ENCODE assay signal across 22 cellular contexts in the genomic region with DNA sequence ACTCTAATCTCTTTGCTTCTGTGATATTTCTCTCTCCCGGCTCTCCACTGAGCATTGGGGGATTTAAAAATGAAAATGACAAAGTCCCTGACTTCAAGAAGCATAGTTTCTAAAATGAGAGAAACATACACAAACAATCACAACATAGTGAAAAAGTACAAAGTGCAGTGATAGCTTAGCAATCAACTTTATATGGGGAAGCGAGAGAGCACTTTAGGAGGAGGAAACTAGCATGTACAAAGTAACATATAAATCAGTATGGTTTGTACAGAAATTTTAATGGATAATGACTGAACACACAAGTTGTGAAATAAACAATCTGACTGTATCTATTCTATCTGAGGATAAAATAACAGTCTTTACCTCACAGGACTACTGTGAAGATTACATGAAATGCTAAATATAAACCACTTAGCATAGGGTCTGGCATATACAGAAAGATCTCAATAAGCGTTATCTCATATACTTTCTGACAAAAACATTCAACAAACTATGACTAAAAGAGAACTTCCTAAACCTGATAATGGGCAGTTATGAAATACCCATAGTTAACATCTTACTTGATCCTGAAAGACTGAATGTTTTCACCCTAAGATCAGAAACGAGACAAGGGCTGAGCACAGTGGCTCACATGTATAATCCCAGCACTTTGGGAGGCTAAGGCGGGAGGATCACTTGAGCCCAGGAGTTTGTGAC.
DNase-seq lines count a peak whose midpoint lies in the region; ATAC-seq, FAIRE-seq and TF ChIP-seq lines count a peak whose summit lies in the region.
"Had no signal": no experiment of that assay in that cellular context is flagged by ENCODE, and none has a peak within 500 bp of the region (broad histone marks: within the 10 kb centered on the region; RNA-seq: fewer than 3 reads in every experiment).

No MANE protein-coding gene starts in this region.

- H4K91ac ChIP-seq in IMR-90 (ENCODE audit: insufficient read depth, low read depth, low read length), result no peak overlapping the region

- H2AK9ac ChIP-seq in IMR-90 (replicated peaks; ENCODE audit: low read depth, low read length, poor library complexity), result no peak overlapping the region

- H3K56ac ChIP-seq in IMR-90 (ENCODE audit: extremely low read depth, insufficient read depth, low read length), result no peak overlapping the region

- H3K4me1 Mint-ChIP-seq in type B pancreatic cell (ENCODE audit: unreplicated experiment), result no peaks in the 10 kb centered on the region

- H3K79me2 ChIP-seq in K562 (ENCODE audit: control insufficient read depth, insufficient read depth, low read length), result no peaks in the 10 kb centered on the region

- no peak for TF ChIP-seq EP300 in K562 (IDR thresholded peaks at IDR 0.05; ENCODE audit: low read length)

- H3K4me3 Mint-ChIP-seq in type B pancreatic cell, result no peak overlapping the region
- H3K4me3 Mint-ChIP-seq: CD14-positive monocyte; CD8-positive, alpha-beta memory T cell had no signal

- H2BK20ac ChIP-seq in IMR-90 (ENCODE audit: low read depth, low read length), result no peak overlapping the region

- no peak for TF ChIP-seq POLR2A in IMR-90 (IDR thresholded peaks at IDR 0.05; ENCODE audit: low read depth, low read length)
- TF ChIP-seq POLR2A in K562 (conservative IDR thresholded peaks at IDR 0.05), result no peak

- H2BK120ac ChIP-seq in IMR-90 (ENCODE audit: low read depth, low read length), result no peak overlapping the region

- no peak overlapping the region for H3K4ac ChIP-seq in IMR-90 (ENCODE audit: low read depth, low read length)

- intact Hi-C loops in IMR-90 (cut with micrococcal nuclease) (no loop called here), K562 (cut with micrococcal nuclease) (no loop called here), mucosa of descending colon (cut with DNase I, micrococcal nuclease) (no loop called here)

- FAIRE-seq in K562 (lab: Jason Lieb, UNC), result no peak

- peak; percentile 46 for DNase-seq in IMR-90
- no peak for DNase-seq in K562 (ENCODE audit: extremely low read depth in 1 of 4, low spot score in 3 of 4)
- peak; percentile 35 for DNase-seq in fibroblast of pulmonary artery (ENCODE audit: low read depth)
- DNase-seq in mucosa of descending colon, result no peak
- DNase-seq in H7, result no peak
- DNase-seq in AML-193 (lab: John Stamatoyannopoulos, UW), result no peak
- DNase-seq in type B pancreatic cell (ENCODE audit: extremely low spot score, unreplicated experiment), result no peak
- DNase-seq: BE2C; CD8-positive, alpha-beta memory T cell; DND-41; Kasumi-1; MV-4-11; NCI-H1105; NCI-H1436 treated with DMSO at 0.1 percent for 48 hours; NCI-H1930; NCI-H2107; NCI-H446; NCI-H524 treated with DMSO at 0.1 percent for 48 hours; NCI-H774; SK-N-SH had no signal

- H2AFZ ChIP-seq in IMR-90 (replicated peaks; ENCODE audit: low read length, poor library complexity) (no peak overlapping the region), K562 (ENCODE audit: low read depth, low read length) (no peak overlapping the region)

- H3K9me3 Mint-ChIP-seq in type B pancreatic cell, result no peaks in the 10 kb centered on the region
- H3K9me3 Mint-ChIP-seq: CD14-positive monocyte; CD8-positive, alpha-beta memory T cell had no signal

- H3K4me1 ChIP-seq in IMR-90 (ENCODE audit: control insufficient read depth, insufficient read depth, low read length) (peaks cover 2% of the 10 kb centered on the region; the same call in 1 of the 2 replicates), K562 (replicated peaks in 1 of 2; ENCODE audit: control insufficient read depth in 2 of 2, insufficient read depth in 2 of 2, low read length in 2 of 2) (no peaks in the 10 kb centered on the region), mucosa of descending colon (ENCODE audit: low read depth) (peaks cover 10% of the 10 kb centered on the region)
- H3K4me1 ChIP-seq: BE2C had no signal

- no peak overlapping the region for H4K5ac ChIP-seq in IMR-90 (ENCODE audit: low read depth, low read length)

- peak; percentile 37 for ATAC-seq in IMR-90 (ENCODE audit: low read depth)
- no peak for ATAC-seq in K562
- ATAC-seq in mucosa of descending colon, result peak; percentile 80

- H3K79me1 ChIP-seq in IMR-90 (ENCODE audit: low read depth in 1 of 2, low read length in 2 of 2), result peaks cover 29 to 70% of the 10 kb centered on the region in 2 experiments

- dilution Hi-C loops in IMR-90 (cut with HindIII; ENCODE audit: low sequenced_read_pairs, unreplicated experiment), result no loop called here

- no peak overlapping the region for H2BK5ac ChIP-seq in IMR-90 (ENCODE audit: low read depth, low read length, poor library complexity, severe bottlenecking)

- TF ChIP-seq CTCF in IMR-90 (conservative IDR thresholded peaks at IDR 0.05; ENCODE audit: low read depth, low read length) (no peak), K562 (IDR thresholded peaks at IDR 0.05 in 2 of 3, conservative IDR thresholded peaks at IDR 0.05 in 1 of 3; ENCODE audit: insufficient read depth in 2 of 3, low read depth in 1 of 3, low read length in 3 of 3) (no peak), fibroblast of pulmonary artery (IDR thresholded peaks at IDR 0.05; ENCODE audit: low read length, missing control alignments) (no peak), mucosa of descending colon (IDR thresholded peaks at IDR 0.05) (no peak), type B pancreatic cell (conservative IDR thresholded peaks at IDR 0.05) (no peak)

- no peaks in the 10 kb centered on the region for H3K27me3 ChIP-seq in IMR-90 (ENCODE audit: control insufficient read depth, insufficient read depth, low read length)
- no peaks in the 10 kb centered on the region for H3K27me3 ChIP-seq in K562 (ENCODE audit: control insufficient read depth in 2 of 2, insufficient read depth in 2 of 2, low read length in 2 of 2)
- H3K27me3 ChIP-seq in H7 (ENCODE audit: control insufficient read depth, insufficient read depth, low read length), result no peaks in the 10 kb centered on the region
- H3K27me3 ChIP-seq: BE2C had no signal

- H3K27ac Mint-ChIP-seq in type B pancreatic cell, result no peak overlapping the region

- TF ChIP-seq RAD21 in IMR-90 (IDR thresholded peaks at IDR 0.05; ENCODE audit: low read length) (no peak), K562 (CRISPR knock-in tag; conservative IDR thresholded peaks at IDR 0.05 in 1 of 2, IDR thresholded peaks at IDR 0.05 in 1 of 2) (no peak)

- H3K14ac ChIP-seq in IMR-90 (replicated peaks; ENCODE audit: low read depth, low read length), result no peak overlapping the region

- H4K8ac ChIP-seq in IMR-90 (ENCODE audit: low read depth in 2 of 2, low read length in 2 of 2), result no peak overlapping the region; a peak in 1 of 4 replicates

- H3K4me2 ChIP-seq in IMR-90 (ENCODE audit: low read depth, low read length), result no peak overlapping the region
- no peak overlapping the region for H3K4me2 ChIP-seq in K562 (ENCODE audit: insufficient read depth, low read length)
- H3K4me2 ChIP-seq: SK-N-SH had no signal

- H2AK5ac ChIP-seq in IMR-90 (ENCODE audit: low read depth, low read length), result no peak overlapping the region

- no TSS peak for BruUV-seq in IMR-90 (replicated peaks; lab: Mats Ljungman, UMichigan)
- no TSS peak for BruUV-seq in K562 (replicated peaks; lab: Mats Ljungman, UMichigan)

- H3K27me3 Mint-ChIP-seq in type B pancreatic cell, result no peaks in the 10 kb centered on the region
- H3K27me3 Mint-ChIP-seq: CD8-positive, alpha-beta memory T cell had no signal

- no peak overlapping the region for H2BK15ac ChIP-seq in IMR-90 (ENCODE audit: low read depth, low read length)

- H3K9ac ChIP-seq in IMR-90 (ENCODE audit: low read depth, low read length) (no peak overlapping the region), K562 (ENCODE audit: insufficient read depth in 1 of 2, low read depth in 2 of 2, low read length in 2 of 2) (no peak overlapping the region)
- H3K9ac ChIP-seq: SK-N-SH had no signal

- H3K4me3 ChIP-seq in IMR-90 (ENCODE audit: insufficient read depth, low read depth, low read length) (no peak overlapping the region), K562 (no peak overlapping the region), fibroblast of pulmonary artery (replicated peaks; ENCODE audit: low read depth, low read length) (no peak overlapping the region), mucosa of descending colon (no peak overlapping the region), H7 (ENCODE audit: insufficient read depth, low read depth, low read length) (no peak overlapping the region)

- H3K18ac ChIP-seq in IMR-90 (ENCODE audit: low read depth, low read length), result no peak overlapping the region

- H4K20me1 ChIP-seq in IMR-90 (ENCODE audit: insufficient read depth, low read length) (peaks cover 47% of the 10 kb centered on the region), K562 (replicated peaks; ENCODE audit: control insufficient read depth, insufficient read depth, low read length) (no peaks in the 10 kb centered on the region)

- H3K27ac ChIP-seq in IMR-90 (ENCODE audit: insufficient read depth, low read length) (no peak overlapping the region), K562 (ENCODE audit: extremely low read depth, low read depth, low read length) (no peak overlapping the region)
- H3K27ac ChIP-seq: HL-60 had no signal

- CTCF ChIA-PET in IMR-90 (lab: Yijun Ruan, JAX) (no interaction called here), K562 (lab: Yijun Ruan, JAX; ENCODE audit: low intra/inter-chr PET ratio) (no interaction called here)

- peaks cover 6% of the 10 kb centered on the region for H3K36me3 ChIP-seq in IMR-90 (ENCODE audit: control insufficient read depth, insufficient read depth, low read length)
- no peaks in the 10 kb centered on the region; the same call in 2 of the 3 replicates for H3K36me3 ChIP-seq in K562 (ENCODE audit: control insufficient read depth, insufficient read depth, low read length)
- no peaks in the 10 kb centered on the region for H3K36me3 ChIP-seq in mucosa of descending colon (ENCODE audit: low read depth)
- no peaks in the 10 kb centered on the region for H3K36me3 ChIP-seq in H7 (replicated peaks; ENCODE audit: control insufficient read depth, insufficient read depth, low read length)
- H3K36me3 ChIP-seq: BE2C had no signal

- H3K36me3 Mint-ChIP-seq in type B pancreatic cell, result peaks cover 7% of the 10 kb centered on the region

- H3K23ac ChIP-seq in IMR-90 (ENCODE audit: low read depth, low read length), result no peak overlapping the region

- in situ Hi-C loops in IMR-90 (cut with MboI; ENCODE audit: low sequenced_read_pairs), result no loop called here
- in situ Hi-C loops in K562 (cut with MboI), result no loop called here

- POLR2A ChIA-PET in IMR-90 (lab: Charles Lee; ENCODE audit: unreplicated experiment) (no interaction called here), K562 (lab: Yijun Ruan, JAX) (no interaction called here)

- H3K9me1 ChIP-seq in IMR-90 (ENCODE audit: insufficient read depth, low read length) (peaks cover 3% of the 10 kb centered on the region), K562 (ENCODE audit: control insufficient read depth, insufficient read depth, low read length) (no peaks in the 10 kb centered on the region)

- WGBS in IMR-90 (ENCODE audit: extremely low coverage in 2 of 2, insufficient read length in 1 of 2), 2 experiments, result no CpG with 5 or more reads among the region's 5 CpGs
- WGBS in K562 (ENCODE audit: insufficient coverage, low coverage, missing lambda C conversion rate), result 66% methylated on average over 5 of the region's 5 CpGs

- H3K9me3 ChIP-seq in IMR-90 (ENCODE audit: control insufficient read depth, insufficient read depth, low read length) (no peaks in the 10 kb centered on the region), K562 (replicated peaks; ENCODE audit: control insufficient read depth, insufficient read depth, low read depth, low read length) (no peaks in the 10 kb centered on the region), mucosa of descending colon (no peaks in the 10 kb centered on the region)
- H3K9me3 ChIP-seq: BE2C, SK-N-SH had no signal

Comparison
In these comparisons a context has a peak if more than half of its experiments do, and no peak if none do; other contexts are left out.
1. DNase-seq: peak in IMR-90 (single experiment) and fibroblast of pulmonary artery (single experiment); none in K562 (0 of 4), mucosa of descending colon (0 of 3), H7 (single experiment), AML-193 (0 of 2) and type B pancreatic cell (single experiment).